ENCODE assay signal across 2 cellular contexts in the genomic region with DNA sequence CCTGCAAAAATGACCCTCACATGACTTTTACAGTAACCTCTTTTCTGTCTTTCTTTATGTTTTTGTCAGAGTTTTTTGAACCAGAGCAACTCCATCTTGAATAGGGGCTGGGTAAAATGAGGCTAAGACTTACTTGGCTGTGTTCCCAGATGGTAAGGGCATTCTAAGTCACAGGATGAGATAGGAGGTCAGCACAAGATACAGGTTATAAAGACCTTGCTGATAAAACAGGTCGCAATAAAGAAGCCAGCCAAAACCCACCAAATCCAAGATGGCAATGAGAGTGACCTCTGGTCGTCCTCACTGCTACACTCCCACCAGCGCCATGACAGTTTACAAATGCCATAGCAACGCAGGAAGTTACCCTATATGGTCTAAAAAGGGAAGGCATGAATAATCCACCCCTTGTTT. TPM values are rescaled to one million over a fixed set of nuclear protein-coding genes. Genes with fewer than 3 reads are reported as not detected.
"Had no signal": no experiment of that assay in that cellular context is flagged by ENCODE, and none has a peak within 500 bp of the region (broad histone marks: within the 10 kb centered on the region; RNA-seq: fewer than 3 reads in every experiment).

No MANE protein-coding gene starts in this region.

RNA-seq across cellular contexts. Expression of a gene that starts 15.9 kb away (rescaled TPM):
- total RNA-seq: HT-29 had no signal
- polyA plus RNA-seq: IgD-negative memory B cell had no signal
